In the genomic region with DNA sequence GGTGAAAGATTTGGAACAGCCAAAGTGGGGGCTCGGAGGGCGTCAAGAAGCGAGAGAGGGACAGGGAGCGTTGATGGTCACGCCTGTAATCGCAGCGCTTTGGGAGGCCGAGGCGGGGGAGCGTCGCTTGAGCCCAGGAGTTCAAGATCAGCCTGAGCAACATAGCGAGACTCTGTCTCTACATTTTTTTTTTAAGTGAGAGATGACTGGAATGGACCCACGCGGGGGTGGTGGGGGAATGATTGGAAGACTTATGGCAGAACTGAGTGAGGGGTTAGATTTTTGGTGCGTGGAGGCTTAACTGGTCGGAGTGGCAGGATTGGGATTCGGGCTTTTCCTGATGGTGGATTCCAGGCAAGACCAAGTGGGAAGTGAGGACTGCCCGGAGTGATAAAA, we compare ENCODE assay signal across 8 cellular contexts. TPM values are rescaled to one million over a fixed set of nuclear protein-coding genes. Genes with fewer than 3 reads are reported as not detected.
DNase-seq lines count a peak whose midpoint lies in the region; ATAC-seq and TF ChIP-seq lines count a peak whose summit lies in the region.

No MANE protein-coding gene starts in this region.

- DNase-seq in DND-41 (no peak), natural killer cell (no peak), NK-92 (lab: John Stamatoyannopoulos, UW; ENCODE audit: unreplicated experiment) (no peak), NCI-H1694 (lab: John Stamatoyannopoulos, UW) (no peak)

- H3K27ac ChIP-seq in DND-41 (ENCODE audit: low read length): peak overlapping the region; percentile 90
- peak overlapping the region; percentile 42 for H3K27ac ChIP-seq in OCI-LY1 (ENCODE audit: low read depth, low read length, poor library complexity, severe bottlenecking)

- peak overlapping the region; percentile 100 for H3K4me3 Mint-ChIP-seq in natural killer cell

- H4K20me1 ChIP-seq in DND-41 (ENCODE audit: insufficient read depth, low read length) (peaks cover 29% of the 10 kb centered on the region), OCI-LY1 (ENCODE audit: insufficient read depth, low read length) (no peaks in the 10 kb centered on the region)

- H3F3A ChIP-seq in OCI-LY1 (ENCODE audit: insufficient read depth, low read length): no peaks in the 10 kb centered on the region

- H3K4me1 Mint-ChIP-seq in natural killer cell: peaks cover 25 to 33% of the 10 kb centered on the region in 2 donors

- H3K27ac Mint-ChIP-seq in natural killer cell: peak overlapping the region; percentile 99 to 100

- peaks cover 42% of the 10 kb centered on the region for H3K36me3 ChIP-seq in DND-41 (ENCODE audit: insufficient read depth, low read length)
- peaks cover 25% of the 10 kb centered on the region for H3K36me3 ChIP-seq in OCI-LY1 (ENCODE audit: insufficient read depth, low read length)
- H3K36me3 ChIP-seq in endocrine pancreas (ENCODE audit: control insufficient read depth, insufficient read depth, low read length): no peaks in the 10 kb centered on the region

- H3K9me3 ChIP-seq in DND-41 (ENCODE audit: insufficient read depth, low read length, severe bottlenecking) (no peaks in the 10 kb centered on the region), OCI-LY1 (ENCODE audit: low read length) (no peaks in the 10 kb centered on the region), endocrine pancreas (ENCODE audit: control insufficient read depth, low read length) (no peaks in the 10 kb centered on the region)

- H3K9me2 ChIP-seq in OCI-LY1 (ENCODE audit: low read depth, low read length): no peaks in the 10 kb centered on the region

- H3K4me3 ChIP-seq in DND-41 (ENCODE audit: low read depth in 1 of 2, low read length in 2 of 2) (peak overlapping the region; percentile 91 to 94), OCI-LY1 (ENCODE audit: low read depth, low read length, poor library complexity, severe bottlenecking) (peak overlapping the region; percentile 74), endocrine pancreas (ENCODE audit: control insufficient read depth, insufficient read depth, low read length) (peak overlapping the region; percentile 60)

- H3K4me2 ChIP-seq in DND-41 (ENCODE audit: insufficient read depth, low read length) (peak overlapping the region; percentile 93), OCI-LY1 (ENCODE audit: low read length) (peak overlapping the region; percentile 96)

- H3K27me3 Mint-ChIP-seq in natural killer cell (ENCODE audit: low read depth in 2 of 2): peaks cover 0 to 4% of the 10 kb centered on the region in 2 donors

- H3K79me2 ChIP-seq in DND-41 (ENCODE audit: insufficient read depth, low read length): peaks cover 48% of the 10 kb centered on the region
- peaks cover 13% of the 10 kb centered on the region for H3K79me2 ChIP-seq in OCI-LY1 (ENCODE audit: insufficient read depth, low read length)

- ATAC-seq in DND-41 (ENCODE audit: insufficient read depth, low read depth): no peak
- no peak for ATAC-seq in natural killer cell
- no peak for ATAC-seq in HG03280 (IDR thresholded peaks at IDR 0.05; ENCODE audit: unreplicated experiment)
- no peak for ATAC-seq in GM21423 (IDR thresholded peaks at IDR 0.05; ENCODE audit: unreplicated experiment)

- intact Hi-C loops in natural killer cell (cut with micrococcal nuclease): loop anchor here (2.0 kb wide), 2 partner anchors 14 to 28 kb away; partner anchors contain the start of genes FAM98C, GGN and SPRED3

- H3K36me3 Mint-ChIP-seq in natural killer cell: no peaks in the 10 kb centered on the region

- no peaks in the 10 kb centered on the region for H3K9me3 Mint-ChIP-seq in natural killer cell

- peak overlapping the region; percentile 89 for H2AFZ ChIP-seq in DND-41 (ENCODE audit: low read depth, low read length)
- H2AFZ ChIP-seq in OCI-LY1 (ENCODE audit: low read length): no peak overlapping the region

- H3K9ac ChIP-seq in DND-41 (ENCODE audit: low read depth, low read length) (peak overlapping the region; percentile 91), OCI-LY1 (ENCODE audit: low read length) (peak overlapping the region; percentile 93), endocrine pancreas (ENCODE audit: control insufficient read depth, insufficient read depth, low read length) (peak overlapping the region; percentile 93)

- H3K4me1 ChIP-seq in DND-41 (ENCODE audit: insufficient read depth, low read length) (peaks cover 26% of the 10 kb centered on the region), OCI-LY1 (ENCODE audit: insufficient read depth, low read length, severe bottlenecking) (peaks cover 23% of the 10 kb centered on the region), endocrine pancreas (ENCODE audit: control insufficient read depth, insufficient read depth, low read length) (no peaks in the 10 kb centered on the region)

- H3K27me3 ChIP-seq in DND-41 (ENCODE audit: insufficient read depth, low read length, poor library complexity) (no peaks in the 10 kb centered on the region), OCI-LY1 (ENCODE audit: insufficient read depth, low read length) (no peaks in the 10 kb centered on the region), endocrine pancreas (ENCODE audit: control insufficient read depth, insufficient read depth, low read length) (no peaks in the 10 kb centered on the region)

- no peak for TF ChIP-seq CTCF in DND-41 (IDR thresholded peaks at IDR 0.05; ENCODE audit: borderline replicate concordance, extremely low read depth, low read length, poor library complexity, severe bottlenecking)
- no peak for TF ChIP-seq CTCF in OCI-LY1 (IDR thresholded peaks at IDR 0.05; ENCODE audit: low read length)
- TF ChIP-seq CTCF in natural killer cell (IDR thresholded peaks at IDR 0.05): no peak

RNA-seq across cellular contexts. Expression of gene PSMD8, which starts 0.7 kb away (rescaled TPM):
- total RNA-seq in natural killer cell: 100 to 1,000 TPM; 109 to 115 (median 109) TPM

RNA-seq across cellular contexts. Expression of gene GGN, which starts 12.7 kb away (rescaled TPM):
- not detected for total RNA-seq in natural killer cell

RNA-seq across cellular contexts. Expression of gene SPRED3, which starts 13.4 kb away (rescaled TPM):
- total RNA-seq in natural killer cell: 1 to 10 TPM; 1.1 to 4.2 (median 1.3) TPM

RNA-seq across cellular contexts. Expression of gene FAM98C, which starts 27.8 kb away (rescaled TPM):
- 10 to 100 TPM; 36.9 to 42.1 (median 41.6) TPM for total RNA-seq in natural killer cell

RNA-seq across cellular contexts. Expression of gene CATSPERG, which starts 39.5 kb away (rescaled TPM):
- 10 to 100 TPM; 16.6 to 29.2 (median 25.6) TPM for total RNA-seq in natural killer cell
